In genomic region chr9:135885100-135885853, GRCh38 we compare ENCODE assay signal across 10 cellular contexts. TPM values are rescaled to one million over a fixed set of nuclear protein-coding genes. Genes with fewer than 3 reads are reported as not detected.
DNase-seq lines count a peak whose midpoint lies in the region; ATAC-seq, FAIRE-seq and TF ChIP-seq lines count a peak whose summit lies in the region.
"Had no signal": no experiment of that assay in that cellular context is flagged by ENCODE, and none has a peak within 500 bp of the region (broad histone marks: within the 10 kb centered on the region; RNA-seq: fewer than 3 reads in every experiment).

No MANE protein-coding gene starts in this region.

- TF ChIP-seq CTCF in H1 (IDR thresholded peaks at IDR 0.05; ENCODE audit: control extremely low read depth in 1 of 3, insufficient read depth in 1 of 3, low read depth in 1 of 3, low read length in 3 of 3) (no peak), smooth muscle cell (IDR thresholded peaks at IDR 0.05; ENCODE audit: borderline replicate concordance, insufficient read depth, poor library complexity, severe bottlenecking) (no peak)

- no peak overlapping the region for H3K56ac ChIP-seq in H1 (replicated peaks; ENCODE audit: insufficient read length, low read depth, low read length)

- H3K9ac ChIP-seq in H1 (replicated peaks in 1 of 4; ENCODE audit: extremely low read depth in 1 of 4, low read depth in 3 of 4, low read length in 3 of 4) (no peak overlapping the region), smooth muscle cell (ENCODE audit: low read depth) (peak overlapping the region; percentile 76)

- DNase-seq in activated CD4-positive, alpha-beta memory T cell treated with anti-CD3 and anti-CD28 coated beads for 36 hours: no peak
- no peak for DNase-seq in activated CD4-positive, alpha-beta memory T cell treated with anti-CD3 and anti-CD28 coated beads, Interleukin-2, amount 10 ng/mL, durations not matched to agents 7 days and 5 days
- DNase-seq in NCI-H2171 treated with DMSO at 0.1 percent for 48 hours (lab: John Stamatoyannopoulos, UW) (peak; percentile 44), H1 (ENCODE audit: low read depth in 1 of 2, low spot score in 2 of 2) (no peak), smooth muscle cell (lab: John Stamatoyannopoulos, UW; ENCODE audit: unreplicated experiment) (no peak), NCI-H1105 treated with DMSO at 0.1 percent for 48 hours (lab: John Stamatoyannopoulos, UW) (no peak), HAP-1 (ENCODE audit: low spot score in 2 of 2) (no peak)
- DNase-seq: cortex of kidney, sigmoid colon had no signal

- TF ChIP-seq POLR2A in H1 (IDR thresholded peaks at IDR 0.05; ENCODE audit: control extremely low read depth in 1 of 2, low read depth in 2 of 2, low read length in 2 of 2): no peak

- no peaks in the 10 kb centered on the region for H3K27me3 Mint-ChIP-seq in activated CD4-positive, alpha-beta memory T cell treated with anti-CD3 and anti-CD28 coated beads for 36 hours
- H3K27me3 Mint-ChIP-seq in activated CD4-positive, alpha-beta memory T cell treated with anti-CD3 and anti-CD28 coated beads, Interleukin-2, amount 10 ng/mL, durations not matched to agents 7 days and 5 days: no peaks in the 10 kb centered on the region

- no peak overlapping the region for H3K14ac ChIP-seq in H1 (ENCODE audit: insufficient read length)

- H3K79me2 ChIP-seq in H1 (ENCODE audit: control insufficient read depth in 1 of 2, insufficient read depth in 2 of 2, low read length in 2 of 2) (peaks cover 55 to 100% of the 10 kb centered on the region in 2 experiments), smooth muscle cell (ENCODE audit: low read depth) (peaks cover 90% of the 10 kb centered on the region)

- peaks cover 3 to 43% (median 26%) of the 10 kb centered on the region in 4 experiments for H3K4me1 ChIP-seq in H1 (replicated peaks in 1 of 4; ENCODE audit: control insufficient read depth in 3 of 4, insufficient read depth in 4 of 4, low read length in 3 of 4)
- peaks cover 44% of the 10 kb centered on the region for H3K4me1 ChIP-seq in smooth muscle cell (ENCODE audit: low read depth)
- H3K4me1 ChIP-seq in HAP-1: no peaks in the 10 kb centered on the region

- intact Hi-C loops in activated CD4-positive, alpha-beta memory T cell treated with anti-CD3 and anti-CD28 coated beads for 36 hours (cut with micrococcal nuclease): no loop called here

- no peak overlapping the region; the same call in 1 of the 2 replicates for H3K18ac ChIP-seq in H1 (ENCODE audit: extremely low read depth, low read length)

- H3K27ac ChIP-seq in H1 (ENCODE audit: low read depth, low read length) (no peak overlapping the region), smooth muscle cell (ENCODE audit: low read depth) (peak overlapping the region; percentile 91)
- H3K27ac ChIP-seq: sigmoid colon had no signal

- H3K23me2 ChIP-seq in H1 (ENCODE audit: low read depth, low read length): no peaks in the 10 kb centered on the region

- CTCF ChIA-PET in activated CD4-positive, alpha-beta memory T cell treated with anti-CD3 and anti-CD28 coated beads for 36 hours (lab: Charles Lee): interaction anchor here (1.0 kb wide), 1 partner anchor 40 kb away, joined by 3 read pairs; no protein-coding TSS in a partner anchor
- CTCF ChIA-PET in activated CD4-positive, alpha-beta memory T cell treated with anti-CD3 and anti-CD28 coated beads, Interleukin-2, amount 10 ng/mL, durations not matched to agents 7 days and 5 days (lab: Charles Lee): no interaction called here
- CTCF ChIA-PET in H1 (lab: Charles Lee; ENCODE audit: partially characterized antibody): interaction anchor here (1.0 to 1.7 kb wide), 3 partner anchors 20 to 40 kb away, joined by 3 to 7 read pairs (median 5); no protein-coding TSS in a partner anchor

- H2BK12ac ChIP-seq in H1 (ENCODE audit: low read depth, low read length): no peak overlapping the region

- H2BK20ac ChIP-seq in H1 (ENCODE audit: low read length): no peak overlapping the region

- H3K4me3 Mint-ChIP-seq in activated CD4-positive, alpha-beta memory T cell treated with anti-CD3 and anti-CD28 coated beads for 36 hours: no peak overlapping the region
- no peak overlapping the region for H3K4me3 Mint-ChIP-seq in activated CD4-positive, alpha-beta memory T cell treated with anti-CD3 and anti-CD28 coated beads, Interleukin-2, amount 10 ng/mL, durations not matched to agents 7 days and 5 days

- no peak for TF ChIP-seq EP300 in H1 (IDR thresholded peaks at IDR 0.05; ENCODE audit: borderline replicate concordance in 1 of 2, low read depth in 2 of 2, low read length in 2 of 2)

- H4K5ac ChIP-seq in H1 (ENCODE audit: insufficient read length, low read depth, low read length): no peak overlapping the region

- POLR2A ChIA-PET in activated CD4-positive, alpha-beta memory T cell treated with anti-CD3 and anti-CD28 coated beads for 36 hours (lab: Charles Lee): interaction anchor here (0.6 kb wide), 1 partner anchor 39 kb away, joined by 5 read pairs; no protein-coding TSS in a partner anchor
- POLR2A ChIA-PET in activated CD4-positive, alpha-beta memory T cell treated with anti-CD3 and anti-CD28 coated beads, Interleukin-2, amount 10 ng/mL, durations not matched to agents 7 days and 5 days (lab: Charles Lee): no interaction called here
- POLR2A ChIA-PET in H1 (lab: Charles Lee; ENCODE audit: partially characterized antibody): interaction anchor here (1.6 kb wide), 1 partner anchor 15 kb away, joined by 3 read pairs; no protein-coding TSS in a partner anchor

- peaks cover 7% of the 10 kb centered on the region for H3K36me3 Mint-ChIP-seq in activated CD4-positive, alpha-beta memory T cell treated with anti-CD3 and anti-CD28 coated beads for 36 hours
- no peaks in the 10 kb centered on the region for H3K36me3 Mint-ChIP-seq in activated CD4-positive, alpha-beta memory T cell treated with anti-CD3 and anti-CD28 coated beads, Interleukin-2, amount 10 ng/mL, durations not matched to agents 7 days and 5 days (ENCODE audit: low read depth)

- no peak for FAIRE-seq in H1 (lab: Jason Lieb, UNC)

- no peak for TF ChIP-seq RAD21 in H1 (IDR thresholded peaks at IDR 0.05 in 1 of 2, conservative IDR thresholded peaks at IDR 0.05 in 1 of 2; ENCODE audit: low read depth in 2 of 2, low read length in 2 of 2)

- H2AFZ ChIP-seq in H1 (ENCODE audit: low read length): no peak overlapping the region
- H2AFZ ChIP-seq in smooth muscle cell (ENCODE audit: low read depth): no peak overlapping the region

- peaks cover 69% of the 10 kb centered on the region for H3K4me1 Mint-ChIP-seq in activated CD4-positive, alpha-beta memory T cell treated with anti-CD3 and anti-CD28 coated beads for 36 hours (ENCODE audit: low read depth)
- peaks cover 48% of the 10 kb centered on the region for H3K4me1 Mint-ChIP-seq in activated CD4-positive, alpha-beta memory T cell treated with anti-CD3 and anti-CD28 coated beads, Interleukin-2, amount 10 ng/mL, durations not matched to agents 7 days and 5 days

- no peak overlapping the region for H2AK5ac ChIP-seq in H1 (ENCODE audit: low read depth, low read length)

- H4K91ac ChIP-seq in H1 (replicated peaks; ENCODE audit: insufficient read length, low read length): no peak overlapping the region

- no peaks in the 10 kb centered on the region for H3K9me3 ChIP-seq in H1 (ENCODE audit: insufficient read depth in 2 of 2, low read depth in 1 of 2, low read length in 1 of 2)
- H3K9me3 ChIP-seq in smooth muscle cell (replicated peaks; ENCODE audit: low read depth): no peaks in the 10 kb centered on the region
- no peaks in the 10 kb centered on the region for H3K9me3 ChIP-seq in HAP-1
- H3K9me3 ChIP-seq: sigmoid colon had no signal

- H3K4me3 ChIP-seq in H1 (ENCODE audit: extremely low read depth in 1 of 4, insufficient read depth in 2 of 4, low read depth in 3 of 4, low read length in 4 of 4): no peak overlapping the region
- no peak overlapping the region for H3K4me3 ChIP-seq in smooth muscle cell
- no peak overlapping the region for H3K4me3 ChIP-seq in HAP-1
- H3K4me3 ChIP-seq: sigmoid colon had no signal

- no peaks in the 10 kb centered on the region for H3K9me3 Mint-ChIP-seq in activated CD4-positive, alpha-beta memory T cell treated with anti-CD3 and anti-CD28 coated beads for 36 hours
- no peaks in the 10 kb centered on the region for H3K9me3 Mint-ChIP-seq in activated CD4-positive, alpha-beta memory T cell treated with anti-CD3 and anti-CD28 coated beads, Interleukin-2, amount 10 ng/mL, durations not matched to agents 7 days and 5 days

- no peak overlapping the region for H2BK15ac ChIP-seq in H1 (ENCODE audit: low read length)

- H3K36me3 ChIP-seq in H1 (ENCODE audit: control insufficient read depth in 2 of 4, insufficient read depth in 4 of 4, low read length in 3 of 4) (no peaks in the 10 kb centered on the region; a peak in 1 of 8 replicates), smooth muscle cell (ENCODE audit: low read depth) (no peaks in the 10 kb centered on the region), HAP-1 (replicated peaks) (peaks cover 14% of the 10 kb centered on the region)

- H3K27me3 ChIP-seq in H1 (replicated peaks in 1 of 4; ENCODE audit: control insufficient read depth in 3 of 4, extremely low read depth in 1 of 4, insufficient read depth in 3 of 4, low read length in 3 of 4): no peaks in the 10 kb centered on the region
- no peaks in the 10 kb centered on the region for H3K27me3 ChIP-seq in smooth muscle cell (ENCODE audit: low read depth)
- H3K27me3 ChIP-seq in HAP-1 (ENCODE audit: low read depth): no peaks in the 10 kb centered on the region
- H3K27me3 ChIP-seq: sigmoid colon had no signal

- H3K27ac Mint-ChIP-seq in activated CD4-positive, alpha-beta memory T cell treated with anti-CD3 and anti-CD28 coated beads for 36 hours: peak overlapping the region; percentile 5
- no peak overlapping the region for H3K27ac Mint-ChIP-seq in activated CD4-positive, alpha-beta memory T cell treated with anti-CD3 and anti-CD28 coated beads, Interleukin-2, amount 10 ng/mL, durations not matched to agents 7 days and 5 days

- H3K4ac ChIP-seq in H1 (replicated peaks; ENCODE audit: insufficient read length, low read depth, low read length): no peak overlapping the region

- peaks cover 6% of the 10 kb centered on the region for H3F3A ChIP-seq in smooth muscle cell (ENCODE audit: low read depth)

- ATAC-seq in HG03460 (IDR thresholded peaks at IDR 0.05; ENCODE audit: unreplicated experiment): no peak

- peaks cover 42% of the 10 kb centered on the region for H3K79me1 ChIP-seq in H1 (ENCODE audit: low read depth, low read length)

- 85% methylated on average over 7 of the region's 7 CpGs; no CpG with 5 or more reads in 1 of the 2 experiments for WGBS in H1 (ENCODE audit: extremely low coverage in 1 of 2, insufficient coverage in 1 of 2, insufficient read length in 1 of 2, insufficient replicate concordance in 2 of 2, low coverage in 1 of 2, low lambda C conversion rate in 2 of 2, missing lambda C conversion rate in 1 of 2), 2 experiments
- WGBS in smooth muscle cell (ENCODE audit: low lambda C conversion rate): 68% methylated on average over 7 of the region's 7 CpGs

- no peak overlapping the region for H3K4me2 ChIP-seq in H1 (ENCODE audit: insufficient read depth in 1 of 2, low read depth in 2 of 2, low read length in 2 of 2)
- peak overlapping the region; percentile 81 for H3K4me2 ChIP-seq in smooth muscle cell

- H2BK120ac ChIP-seq in H1 (replicated peaks; ENCODE audit: low read depth, low read length): no peak overlapping the region

- H2BK5ac ChIP-seq in H1 (ENCODE audit: low read depth, low read length): peak overlapping the region; percentile 67; the same call in 1 of the 2 replicates

- H4K8ac ChIP-seq in H1 (ENCODE audit: extremely low read depth, insufficient read depth, low read length): no peak overlapping the region; the same call in 1 of the 2 replicates

- in situ Hi-C loops in HAP-1 (cut with MboI; ENCODE audit: low sequenced_read_pairs): no loop called here

- H4K20me1 ChIP-seq in H1 (replicated peaks in 1 of 2; ENCODE audit: control insufficient read depth in 1 of 2, insufficient read depth in 2 of 2, low read length in 2 of 2) (peaks cover 69 to 74% of the 10 kb centered on the region in 2 experiments), smooth muscle cell (ENCODE audit: low read depth) (peaks cover 100% of the 10 kb centered on the region)

- H3K23ac ChIP-seq in H1 (ENCODE audit: insufficient read length): no peak overlapping the region

RNA-seq across cellular contexts. Expression of gene CAMSAP1, which starts 22.1 kb away (rescaled TPM):
- 10 to 100 TPM; 43.2 to 46.0 TPM for total RNA-seq in activated CD4-positive, alpha-beta memory T cell treated with anti-CD3 and anti-CD28 coated beads for 36 hours
- total RNA-seq in activated CD4-positive, alpha-beta memory T cell treated with anti-CD3 and anti-CD28 coated beads, Interleukin-2, amount 10 ng/mL, durations not matched to agents 7 days and 5 days: 10 to 100 TPM; 20.9 to 22.0 TPM
- total RNA-seq in H1 (2021; fragmentation: NEBNext Ultra II Directional; extraction: Animal tissue kit (Norgen Biotek cat#: 25700)): 43.1 and 44.0 TPM in 2 replicates
- polyA plus RNA-seq in H1 (2011; rRNA removed): 13.4 and 14.4 TPM in 2 replicates
- 10.7 TPM for polyA plus RNA-seq in H1 (2011; cell fraction: cytosol; rRNA removed)
- 29.4 TPM for polyA plus RNA-seq in H1 (2011; cell fraction: nucleus; rRNA removed)
- polyA plus RNA-seq in H1 (2012, experiment 1 of 2): 18.7 to 25.2 TPM (median 22.4 TPM) in 4 replicates
- polyA plus RNA-seq in H1 (2012, experiment 2 of 2): 5.8 TPM
- polyA plus RNA-seq in H1 (2013, experiment 1 of 2): 19.1 TPM
- 17.7 TPM for polyA plus RNA-seq in H1 (2013, experiment 2 of 2)
- polyA minus RNA-seq in H1 (2011; rRNA and poly(A)+ RNA removed): 29.0 and 30.8 TPM in 2 replicates
- 64.3 TPM for polyA minus RNA-seq in H1 (2011; cell fraction: cytosol; rRNA and poly(A)+ RNA removed)
- 31.5 TPM for polyA minus RNA-seq in H1 (2011; cell fraction: nucleus; rRNA and poly(A)+ RNA removed)
- total RNA-seq in smooth muscle cell: 15.1 and 17.8 TPM in 2 replicates
- 5.3 and 5.4 TPM in 2 replicates for polyA plus RNA-seq in smooth muscle cell
